In genomic region chr1:195195423-195196057, GRCh38 we compare ENCODE assay signal across 9 cellular contexts.
DNase-seq lines count a peak whose midpoint lies in the region; ATAC-seq and TF ChIP-seq lines count a peak whose summit lies in the region.
"Had no signal": no experiment of that assay in that cellular context is flagged by ENCODE, and none has a peak within 500 bp of the region (broad histone marks: within the 10 kb centered on the region; RNA-seq: fewer than 3 reads in every experiment).

No MANE protein-coding gene starts in this region.

- peaks cover 3% of the 10 kb centered on the region for H3K9me3 Mint-ChIP-seq in T-helper 1 cell treated with Interleukin-12 subunit alpha and Interleukin-12 subunit beta and Interleukin-4 antibody, amounts not matched to agents 30 μg/mL and 1 μg/mL, for 36 hours

- H3K4me3 ChIP-seq in GM12865 (ENCODE audit: low read depth, low read length) (no peak overlapping the region), coronary artery (no peak overlapping the region)
- H3K4me3 ChIP-seq: spleen had no signal

- DNase-seq in GM12865 (ENCODE audit: low read depth) (peak; percentile 92), SW480 (ENCODE audit: low spot score) (no peak), coronary artery (ENCODE audit: low spot score) (no peak), GDM1 (lab: John Stamatoyannopoulos, UW) (no peak), NCI-H1417 (lab: John Stamatoyannopoulos, UW) (no peak)
- DNase-seq: spleen had no signal

- no peak for TF ChIP-seq CTCF in GM12865 (IDR thresholded peaks at IDR 0.05; ENCODE audit: insufficient read depth, low read depth, low read length, missing control alignments)
- no peak for TF ChIP-seq CTCF in coronary artery (IDR thresholded peaks at IDR 0.05)

- no peak overlapping the region for H3K27ac ChIP-seq in coronary artery
- H3K27ac ChIP-seq: spleen had no signal

- H3K4me3 Mint-ChIP-seq in T-helper 1 cell treated with Interleukin-12 subunit alpha and Interleukin-12 subunit beta and Interleukin-4 antibody, amounts not matched to agents 30 μg/mL and 1 μg/mL, for 36 hours, result peak overlapping the region; percentile 11

- H3K4me1 Mint-ChIP-seq in T-helper 1 cell treated with Interleukin-12 subunit alpha and Interleukin-12 subunit beta and Interleukin-4 antibody, amounts not matched to agents 30 μg/mL and 1 μg/mL, for 36 hours (ENCODE audit: low read depth), result peaks cover 10% of the 10 kb centered on the region

- peak overlapping the region; percentile 13 for H3K27ac Mint-ChIP-seq in T-helper 1 cell treated with Interleukin-12 subunit alpha and Interleukin-12 subunit beta and Interleukin-4 antibody, amounts not matched to agents 30 μg/mL and 1 μg/mL, for 36 hours

- H3K27me3 Mint-ChIP-seq in T-helper 1 cell treated with Interleukin-12 subunit alpha and Interleukin-12 subunit beta and Interleukin-4 antibody, amounts not matched to agents 30 μg/mL and 1 μg/mL, for 36 hours (ENCODE audit: low read depth), result peaks cover 19% of the 10 kb centered on the region

- ATAC-seq in GM19372 (IDR thresholded peaks at IDR 0.05; ENCODE audit: low read depth, unreplicated experiment), result peak; percentile 91
- peak; percentile 96 for ATAC-seq in HG03039 (IDR thresholded peaks at IDR 0.05; ENCODE audit: unreplicated experiment)

- no peaks in the 10 kb centered on the region for H3K36me3 Mint-ChIP-seq in T-helper 1 cell treated with Interleukin-12 subunit alpha and Interleukin-12 subunit beta and Interleukin-4 antibody, amounts not matched to agents 30 μg/mL and 1 μg/mL, for 36 hours (ENCODE audit: low read depth)
